ENCODE assay signal across 20 cellular contexts in genomic region chrX:10509397-10509796, GRCh38.
"Had no signal": no experiment of that assay in that cellular context is flagged by ENCODE, and none has a peak within 500 bp of the region (broad histone marks: within the 10 kb centered on the region; RNA-seq: fewer than 3 reads in every experiment).

No MANE protein-coding gene starts in this region.

- H3K9me3 ChIP-seq: left ventricle myocardium inferior, upper lobe of right lung had no signal

- H3K4me3 ChIP-seq: hepatocyte, left ventricle myocardium inferior, upper lobe of right lung had no signal

- H3K27me3 ChIP-seq: foreskin keratinocyte, hepatocyte, upper lobe of right lung had no signal

- DNase-seq: activated CD4-positive, alpha-beta T cell treated with anti-CD3 and anti-CD28 coated beads, Interleukin-2, amount 50 U/mL, for 1 hour; activated CD4-positive, CD25-positive, alpha-beta regulatory T cell treated with anti-CD3 and anti-CD28 coated beads, Interleukin-2, amount 50 U/mL, for 72 hours; activated CD8-positive, alpha-beta memory T cell treated with anti-CD3 and anti-CD28 coated beads, Interleukin-2, amount 50 U/mL, for 48 hours; activated effector memory CD4-positive, alpha-beta T cell treated with Interleukin-2 at 50 U/mL for 16 hours; activated naive CD4-positive, alpha-beta T cell treated with anti-CD3 and anti-CD28 coated beads, Interleukin-2, amount 10 ng/mL, durations not matched to agents 7 days and 5 days; activated naive CD8-positive, alpha-beta T cell treated with anti-CD3 and anti-CD28 coated beads, Interleukin-2, amount 50 U/mL, for 24 hours; activated T-cell treated with anti-CD3 and anti-CD28 coated beads, Interleukin-2, amount 50 U/mL, for 48 hours; anterior cingulate cortex; caudate nucleus; foreskin keratinocyte; immature natural killer cell; kidney glomerular epithelial cell; left ventricle myocardium inferior; mammary epithelial cell; stimulated activated CD4-positive, alpha-beta T cell treated with anti-CD3 and anti-CD28 coated beads, Interleukin-12 subunit alpha, Interleukin-12 subunit beta, amount 100 ng/mL, for 4 hours; stimulated activated CD4-positive, alpha-beta T cell treated with anti-CD3 and anti-CD28 coated beads, Interleukin-1b, Interleukin-23, amount 100 ng/mL, for 48 hours; stimulated activated CD8-positive, alpha-beta memory T cell treated with anti-CD3 and anti-CD28 coated beads, Interleukin-4, amount 100 ng/mL, for 48 hours; stimulated activated naive CD4-positive, alpha-beta T cell; upper lobe of right lung had no signal

- H3K4me1 ChIP-seq: foreskin keratinocyte, upper lobe of right lung had no signal

- H3K36me3 ChIP-seq: left ventricle myocardium inferior, upper lobe of right lung had no signal

- H3K27ac ChIP-seq: foreskin keratinocyte, hepatocyte, left ventricle myocardium inferior, upper lobe of right lung had no signal
